26 cellular contexts compared by ENCODE assay signal in genomic region chr6:109326346-109326745, GRCh38.
"Had no signal": no experiment of that assay in that cellular context is flagged by ENCODE, and none has a peak within 500 bp of the region (broad histone marks: within the 10 kb centered on the region; RNA-seq: fewer than 3 reads in every experiment).

No MANE protein-coding gene starts in this region.

- ATAC-seq: naive thymus-derived CD4-positive, alpha-beta T cell; natural killer cell treated with Interleukin-12 subunit alpha and Interleukin-12 subunit beta and Interleukin-15 and Interleukin-18, amount 100 ng/mL, for 72 hours; pancreas; right cardiac atrium; stimulated activated memory B cell treated with anti-CD40 and anti-IgM and Interleukin-4, amounts not matched to agents 10 μg/mL and 1 μg/mL and 100 μg/mL, for 72 hours; stimulated activated naive CD8-positive, alpha-beta T cell treated with anti-CD3 and anti-CD28 coated beads, Interleukin-15, amount 100 ng/mL, for 72 hours; stimulated activated naive CD8-positive, alpha-beta T cell treated with anti-CD3 and anti-CD28 coated beads, Interleukin-15, Interleukin-2, amounts not matched to agents 100 U/mL and 50 U/mL, for 24 hours had no signal

- H3K4me3 ChIP-seq: neural progenitor cell, pancreas, prostate gland, right lobe of liver, sigmoid colon, suprapubic skin, testis, tibial nerve, upper lobe of left lung, vagina had no signal

- H3K9me3 Mint-ChIP-seq: natural killer cell treated with Interleukin-12 subunit alpha and Interleukin-12 subunit beta and Interleukin-15 and Interleukin-18, amount 100 ng/mL, for 72 hours; neural progenitor cell; stimulated activated memory B cell treated with anti-CD40 and anti-IgM and Interleukin-4, amounts not matched to agents 10 μg/mL and 1 μg/mL and 100 μg/mL, for 72 hours; stimulated activated naive CD8-positive, alpha-beta T cell treated with anti-CD3 and anti-CD28 coated beads, Interleukin-15, amount 100 ng/mL, for 72 hours had no signal

- H3K27me3 Mint-ChIP-seq: naive thymus-derived CD4-positive, alpha-beta T cell; natural killer cell treated with Interleukin-12 subunit alpha and Interleukin-12 subunit beta and Interleukin-15 and Interleukin-18, amount 100 ng/mL, for 72 hours; stimulated activated memory B cell treated with anti-CD40 and anti-IgM and Interleukin-4, amounts not matched to agents 10 μg/mL and 1 μg/mL and 100 μg/mL, for 72 hours; stimulated activated naive CD8-positive, alpha-beta T cell treated with anti-CD3 and anti-CD28 coated beads, Interleukin-15, amount 100 ng/mL, for 72 hours had no signal

- H3K27ac ChIP-seq: neural progenitor cell, pancreas, prostate gland, right lobe of liver, sigmoid colon, suprapubic skin, testis, tibial nerve, upper lobe of left lung, vagina had no signal

- H3K27ac Mint-ChIP-seq: naive thymus-derived CD4-positive, alpha-beta T cell; natural killer cell treated with Interleukin-12 subunit alpha and Interleukin-12 subunit beta and Interleukin-15 and Interleukin-18, amount 100 ng/mL, for 72 hours; neural progenitor cell; stimulated activated memory B cell treated with anti-CD40 and anti-IgM and Interleukin-4, amounts not matched to agents 10 μg/mL and 1 μg/mL and 100 μg/mL, for 72 hours; stimulated activated naive CD8-positive, alpha-beta T cell treated with anti-CD3 and anti-CD28 coated beads, Interleukin-15, amount 100 ng/mL, for 72 hours had no signal

- H3K4me3 Mint-ChIP-seq: naive thymus-derived CD4-positive, alpha-beta T cell; natural killer cell treated with Interleukin-12 subunit alpha and Interleukin-12 subunit beta and Interleukin-15 and Interleukin-18, amount 100 ng/mL, for 72 hours; neural progenitor cell; stimulated activated memory B cell treated with anti-CD40 and anti-IgM and Interleukin-4, amounts not matched to agents 10 μg/mL and 1 μg/mL and 100 μg/mL, for 72 hours; stimulated activated naive CD8-positive, alpha-beta T cell treated with anti-CD3 and anti-CD28 coated beads, Interleukin-15, amount 100 ng/mL, for 72 hours had no signal

- H3K36me3 Mint-ChIP-seq: natural killer cell treated with Interleukin-12 subunit alpha and Interleukin-12 subunit beta and Interleukin-15 and Interleukin-18, amount 100 ng/mL, for 72 hours; neural progenitor cell; stimulated activated memory B cell treated with anti-CD40 and anti-IgM and Interleukin-4, amounts not matched to agents 10 μg/mL and 1 μg/mL and 100 μg/mL, for 72 hours had no signal

- H3K27me3 ChIP-seq: neural progenitor cell, pancreas, right lobe of liver, sigmoid colon, suprapubic skin, testis, tibial nerve, upper lobe of left lung, vagina had no signal

- H3K4me1 Mint-ChIP-seq: neural progenitor cell had no signal

- DNase-seq: naive thymus-derived CD4-positive, alpha-beta T cell; nucleus accumbens; pancreas; right cardiac atrium; right lobe of liver; sigmoid colon; small intestine; stimulated activated CD4-positive, alpha-beta T cell treated with anti-CD3 and anti-CD28 coated beads, Interleukin-15, amount 100 ng/mL, for 24 hours; stimulated activated CD4-positive, alpha-beta T cell treated with anti-CD3 and anti-CD28 coated beads, Interleukin-2, amount 100 ng/mL, for 24 hours; stimulated activated CD4-positive, alpha-beta T cell treated with anti-CD3 and anti-CD28 coated beads, Interleukin-2, amount 100 ng/mL, for 48 hours; stimulated activated CD4-positive, alpha-beta T cell treated with anti-CD3 and anti-CD28 coated beads, Interleukin-4, amount 100 ng/mL, for 4 hours; stimulated activated CD8-positive, alpha-beta memory T cell treated with anti-CD3 and anti-CD28 coated beads, Interleukin-4, amount 100 ng/mL, for 48 hours; stimulated activated naive CD4-positive, alpha-beta T cell; stimulated activated naive CD8-positive, alpha-beta T cell treated with anti-CD3 and anti-CD28 coated beads, Interleukin-15, amount 100 ng/mL, for 72 hours; stimulated activated naive CD8-positive, alpha-beta T cell treated with anti-CD3 and anti-CD28 coated beads, Interleukin-15, Interleukin-2, amounts not matched to agents 100 U/mL and 50 U/mL, for 24 hours; substantia nigra; testis; trophoblast cell; upper lobe of left lung had no signal
